In the genomic region with DNA sequence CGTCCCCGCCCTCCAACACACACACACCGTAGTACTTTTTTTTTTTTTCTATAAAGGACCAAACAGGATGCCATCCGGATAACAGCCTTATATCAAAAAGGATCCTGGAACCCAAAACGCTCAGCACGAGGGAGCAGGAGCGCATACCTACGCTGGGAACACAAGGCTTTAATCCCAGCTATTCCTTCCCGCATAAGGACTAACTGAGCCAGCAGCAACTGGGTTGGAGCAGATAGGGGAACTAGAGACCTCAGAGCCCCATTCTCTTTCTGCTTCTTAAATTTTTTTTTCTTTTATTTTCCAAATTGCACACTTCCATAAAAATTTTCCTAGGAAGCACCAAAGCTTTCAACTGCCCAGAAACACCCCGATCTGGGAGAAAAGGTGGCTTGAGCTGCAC, we compare ENCODE assay signal across 8 cellular contexts. TPM values are rescaled to one million over a fixed set of nuclear protein-coding genes. Genes with fewer than 3 reads are reported as not detected.
DNase-seq lines count a peak whose midpoint lies in the region; ATAC-seq, FAIRE-seq and TF ChIP-seq lines count a peak whose summit lies in the region.

No MANE protein-coding gene starts in this region.

- DNase-seq in ecto neural progenitor cell (ENCODE audit: low spot score) (peak; percentile 38), neural crest cell (ENCODE audit: low read depth, low spot score) (no peak), GM12892 (ENCODE audit: insufficient read length) (no peak), MM.1S (no peak)

- peak overlapping the region; percentile 70 to 90 (median 80) for H3K4me3 ChIP-seq in BLaER1 treated with 17β-estradiol and CSF1 and Interleukin-3, amounts not matched to agents 10 nM and 100 nM
- H3K4me3 ChIP-seq in Loucy (ENCODE audit: low read length, poor library complexity, severe bottlenecking) (peak overlapping the region; percentile 73), MM.1S (ENCODE audit: low read length) (no peak overlapping the region)

- peaks cover 14% of the 10 kb centered on the region for H3K9me3 Mint-ChIP-seq in neural crest cell

- peaks cover 0 to 2% (median 0%) of the 10 kb centered on the region in 11 experiments; a peak in 2 of 22 replicates for H3K36me3 ChIP-seq in BLaER1 treated with 17β-estradiol and CSF1 and Interleukin-3, amounts not matched to agents 10 nM and 100 nM
- no peaks in the 10 kb centered on the region for H3K36me3 ChIP-seq in Loucy (ENCODE audit: insufficient read depth, low read length)
- no peaks in the 10 kb centered on the region for H3K36me3 ChIP-seq in MM.1S (replicated peaks; ENCODE audit: insufficient read depth, low read length)

- FAIRE-seq in GM12892 (lab: Jason Lieb, UNC) = no peak

- no peaks in the 10 kb centered on the region; a peak in 2 of 22 replicates for H4K20me1 ChIP-seq in BLaER1 treated with 17β-estradiol and CSF1 and Interleukin-3, amounts not matched to agents 10 nM and 100 nM
- H4K20me1 ChIP-seq in Loucy (ENCODE audit: insufficient read depth, low read length, poor library complexity, severe bottlenecking) = no peaks in the 10 kb centered on the region
- no peaks in the 10 kb centered on the region for H4K20me1 ChIP-seq in MM.1S (ENCODE audit: insufficient read depth, low read length)

- peak overlapping the region; percentile 71 to 96 (median 89); a peak in 21 of 22 replicates for H3K27ac ChIP-seq in BLaER1 treated with 17β-estradiol and CSF1 and Interleukin-3, amounts not matched to agents 10 nM and 100 nM
- H3K27ac ChIP-seq in MM.1S (ENCODE audit: low read length) = no peak overlapping the region

- no peaks in the 10 kb centered on the region for H3K79me2 ChIP-seq in Loucy (ENCODE audit: insufficient read depth, low read length)
- H3K79me2 ChIP-seq in MM.1S (ENCODE audit: low read length) = no peaks in the 10 kb centered on the region

- H3F3A ChIP-seq in Loucy (ENCODE audit: low read depth) (no peaks in the 10 kb centered on the region), MM.1S (ENCODE audit: insufficient read depth, low read length) (no peaks in the 10 kb centered on the region)

- H3K9ac ChIP-seq in BLaER1 treated with 17β-estradiol and CSF1 and Interleukin-3, amounts not matched to agents 10 nM and 100 nM = peak overlapping the region; percentile 84 to 95 (median 88)
- peak overlapping the region; percentile 81 for H3K9ac ChIP-seq in Loucy (ENCODE audit: low read depth, low read length, poor library complexity, severe bottlenecking)
- H3K9ac ChIP-seq in MM.1S (ENCODE audit: low read length) = no peak overlapping the region

- peaks cover 23 to 36% (median 36%) of the 10 kb centered on the region in 11 experiments for H3K9me3 ChIP-seq in BLaER1 treated with 17β-estradiol and CSF1 and Interleukin-3, amounts not matched to agents 10 nM and 100 nM (replicated peaks in 1 of 11)
- H3K9me3 ChIP-seq in Loucy (ENCODE audit: insufficient read depth, low read depth, low read length) = no peaks in the 10 kb centered on the region; the same call in 1 of the 2 replicates
- H3K9me3 ChIP-seq in MM.1S (replicated peaks; ENCODE audit: insufficient read depth, low read length) = no peaks in the 10 kb centered on the region

- H3K4me1 ChIP-seq in BLaER1 treated with 17β-estradiol and CSF1 and Interleukin-3, amounts not matched to agents 10 nM and 100 nM = peaks cover 4 to 18% (median 11%) of the 10 kb centered on the region in 10 experiments; a peak in 16 of 20 replicates
- H3K4me1 ChIP-seq in Loucy (ENCODE audit: insufficient read depth, low read length, poor library complexity, severe bottlenecking) = peaks cover 6% of the 10 kb centered on the region
- H3K4me1 ChIP-seq in MM.1S (ENCODE audit: low read length) = no peaks in the 10 kb centered on the region

- TF ChIP-seq POLR2A in GM12892 (IDR thresholded peaks at IDR 0.05; ENCODE audit: low read depth, low read length) = no peak

- TF ChIP-seq CTCF in Loucy (conservative IDR thresholded peaks at IDR 0.05; ENCODE audit: low read length) = no peak
- TF ChIP-seq CTCF in neural crest cell (conservative IDR thresholded peaks at IDR 0.05) = no peak
- TF ChIP-seq CTCF in MM.1S (IDR thresholded peaks at IDR 0.05; ENCODE audit: low read length) = no peak

- H3K9me2 ChIP-seq in Loucy (replicated peaks; ENCODE audit: low read depth, low read length) (no peaks in the 10 kb centered on the region), MM.1S (replicated peaks; ENCODE audit: insufficient read depth, low read length) (no peaks in the 10 kb centered on the region)

- ATAC-seq in GM21717 (IDR thresholded peaks at IDR 0.05; ENCODE audit: unreplicated experiment) (no peak), GM21381 (IDR thresholded peaks at IDR 0.05; ENCODE audit: unreplicated experiment) (no peak)

- H3K27me3 Mint-ChIP-seq in neural crest cell (ENCODE audit: low read depth) = peaks cover 2% of the 10 kb centered on the region

- H3K4me2 ChIP-seq in BLaER1 treated with 17β-estradiol and CSF1 and Interleukin-3, amounts not matched to agents 10 nM and 100 nM = peak overlapping the region; percentile 80 to 97 (median 90)
- H3K4me2 ChIP-seq in Loucy (ENCODE audit: low read depth, low read length, poor library complexity, severe bottlenecking) (peak overlapping the region; percentile 79), MM.1S (ENCODE audit: low read depth, low read length) (no peak overlapping the region)

- H3K4me1 Mint-ChIP-seq in neural crest cell = peaks cover 14% of the 10 kb centered on the region

- peak overlapping the region; percentile 71 for H3K27ac Mint-ChIP-seq in neural crest cell (ENCODE audit: unreplicated experiment)

- no peaks in the 10 kb centered on the region for H3K27me3 ChIP-seq in BLaER1 treated with 17β-estradiol and CSF1 and Interleukin-3, amounts not matched to agents 10 nM and 100 nM
- H3K27me3 ChIP-seq in Loucy (ENCODE audit: insufficient read depth, low read length, poor library complexity, severe bottlenecking) = peaks cover 5% of the 10 kb centered on the region
- H3K27me3 ChIP-seq in MM.1S (replicated peaks; ENCODE audit: insufficient read depth, low read length) = peaks cover 14% of the 10 kb centered on the region

- H3K36me3 Mint-ChIP-seq in neural crest cell (ENCODE audit: low read depth) = peaks cover 9% of the 10 kb centered on the region

- peak overlapping the region; percentile 95 for H2AFZ ChIP-seq in Loucy (ENCODE audit: low read length)
- no peak overlapping the region for H2AFZ ChIP-seq in MM.1S (ENCODE audit: low read length)

- H3K4me3 Mint-ChIP-seq in neural crest cell = peak overlapping the region; percentile 88

RNA-seq across cellular contexts. Expression of gene TRANK1, which starts 1.3 kb away (rescaled TPM):
- total RNA-seq in neural crest cell = 8.9 and 11.3 TPM in 2 replicates
- 5.7 TPM for polyA plus RNA-seq in GM12892 (2012; ENCODE audit: missing spikeins)

RNA-seq across cellular contexts. Expression of gene EPM2AIP1, which starts 49.3 kb away (rescaled TPM):
- 27.9 and 30.1 TPM in 2 replicates for total RNA-seq in neural crest cell
- 18.8 TPM for polyA plus RNA-seq in GM12892 (2012; ENCODE audit: missing spikeins)

RNA-seq across cellular contexts. Expression of gene MLH1, which starts 49.7 kb away (rescaled TPM):
- total RNA-seq in neural crest cell = 62.7 and 63.6 TPM in 2 replicates
- polyA plus RNA-seq in GM12892 (2012; ENCODE audit: missing spikeins) = 45.7 TPM
